ENCODE assay signal across 1 cellular context in genomic region chr1:51878616-51879336, GRCh38.
TF ChIP-seq lines count a peak whose summit lies in the region.

A gene with protein sequence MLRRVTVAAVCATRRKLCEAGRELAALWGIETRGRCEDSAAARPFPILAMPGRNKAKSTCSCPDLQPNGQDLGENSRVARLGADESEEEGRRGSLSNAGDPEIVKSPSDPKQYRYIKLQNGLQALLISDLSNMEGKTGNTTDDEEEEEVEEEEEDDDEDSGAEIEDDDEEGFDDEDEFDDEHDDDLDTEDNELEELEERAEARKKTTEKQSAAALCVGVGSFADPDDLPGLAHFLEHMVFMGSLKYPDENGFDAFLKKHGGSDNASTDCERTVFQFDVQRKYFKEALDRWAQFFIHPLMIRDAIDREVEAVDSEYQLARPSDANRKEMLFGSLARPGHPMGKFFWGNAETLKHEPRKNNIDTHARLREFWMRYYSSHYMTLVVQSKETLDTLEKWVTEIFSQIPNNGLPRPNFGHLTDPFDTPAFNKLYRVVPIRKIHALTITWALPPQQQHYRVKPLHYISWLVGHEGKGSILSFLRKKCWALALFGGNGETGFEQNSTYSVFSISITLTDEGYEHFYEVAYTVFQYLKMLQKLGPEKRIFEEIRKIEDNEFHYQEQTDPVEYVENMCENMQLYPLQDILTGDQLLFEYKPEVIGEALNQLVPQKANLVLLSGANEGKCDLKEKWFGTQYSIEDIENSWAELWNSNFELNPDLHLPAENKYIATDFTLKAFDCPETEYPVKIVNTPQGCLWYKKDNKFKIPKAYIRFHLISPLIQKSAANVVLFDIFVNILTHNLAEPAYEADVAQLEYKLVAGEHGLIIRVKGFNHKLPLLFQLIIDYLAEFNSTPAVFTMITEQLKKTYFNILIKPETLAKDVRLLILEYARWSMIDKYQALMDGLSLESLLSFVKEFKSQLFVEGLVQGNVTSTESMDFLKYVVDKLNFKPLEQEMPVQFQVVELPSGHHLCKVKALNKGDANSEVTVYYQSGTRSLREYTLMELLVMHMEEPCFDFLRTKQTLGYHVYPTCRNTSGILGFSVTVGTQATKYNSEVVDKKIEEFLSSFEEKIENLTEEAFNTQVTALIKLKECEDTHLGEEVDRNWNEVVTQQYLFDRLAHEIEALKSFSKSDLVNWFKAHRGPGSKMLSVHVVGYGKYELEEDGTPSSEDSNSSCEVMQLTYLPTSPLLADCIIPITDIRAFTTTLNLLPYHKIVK (minus strand): TSS chr1:51878727. CDS start chr1:51878615, 112 bp downstream.

TF ChIP-seq in HepG2, 621 proteins besides CTCF, POLR2A, EP300 and RAD21 (continued from another document and continues in another):
- TF ChIP-seq ZNF280D (CRISPR knock-in tag; IDR thresholded peaks at IDR 0.05) (0 out of 2 replicates have a peak, but pooled peaks have one; percentile 78), ZBTB8A (CRISPR knock-in tag; IDR thresholded peaks at IDR 0.05; ENCODE audit: borderline replicate concordance, low read depth) (no peak), CHD4 (IDR thresholded peaks at IDR 0.05; ENCODE audit: borderline replicate concordance, low read length) (0 out of 2 replicates have a peak, but pooled peaks have one; percentile 6), FOXC1 (CRISPR knock-in tag; IDR thresholded peaks at IDR 0.05; ENCODE audit: borderline replicate concordance) (peak; percentile 69), MIER3 (CRISPR knock-in tag; IDR thresholded peaks at IDR 0.05; ENCODE audit: borderline replicate concordance) (peak; percentile 62; the same call in 1 of the 2 replicates), RFX3 (CRISPR knock-in tag; IDR thresholded peaks at IDR 0.05) (no peak), KLF9 (CRISPR knock-in tag; IDR thresholded peaks at IDR 0.05; ENCODE audit: low read depth) (0 out of 2 replicates have a peak, but pooled peaks have one; percentile 1), ZFAT (CRISPR knock-in tag; conservative IDR thresholded peaks at IDR 0.05) (no peak), JUN (CRISPR knock-in tag; IDR thresholded peaks at IDR 0.05) (peak; percentile 15; the same call in 1 of the 2 replicates), CC2D1A (CRISPR knock-in tag; IDR thresholded peaks at IDR 0.05) (no peak), IKZF4 (CRISPR knock-in tag; IDR thresholded peaks at IDR 0.05; ENCODE audit: borderline replicate concordance, low read depth, not compliant biosample characterization) (peak; percentile 45), SMARCE1 (IDR thresholded peaks at IDR 0.05; ENCODE audit: borderline replicate concordance) (no peak), ZNF503 (CRISPR knock-in tag; IDR thresholded peaks at IDR 0.05) (no peak), SMC3 (IDR thresholded peaks at IDR 0.05; ENCODE audit: low read length) (no peak), ONECUT2 (CRISPR knock-in tag; IDR thresholded peaks at IDR 0.05) (no peak), KDM5B (CRISPR knock-in tag; IDR thresholded peaks at IDR 0.05; ENCODE audit: borderline replicate concordance) (0 out of 2 replicates have a peak, but pooled peaks have one; percentile 20), MED8 (CRISPR knock-in tag; IDR thresholded peaks at IDR 0.05; ENCODE audit: insufficient replicate concordance) (no peak), NR2F6 (IDR thresholded peaks at IDR 0.05) (no peak), NR2F6 (CRISPR knock-in tag; IDR thresholded peaks at IDR 0.05) (peak; percentile 26; the same call in 1 of the 2 replicates), ZC3H4 (CRISPR knock-in tag; IDR thresholded peaks at IDR 0.05; ENCODE audit: borderline replicate concordance) (0 out of 2 replicates have a peak, but pooled peaks have one; percentile 37), DNMT1 (CRISPR knock-in tag; IDR thresholded peaks at IDR 0.05) (no peak), ZNF543 (CRISPR knock-in tag; IDR thresholded peaks at IDR 0.05) (no peak), ZNF230 (CRISPR knock-in tag; IDR thresholded peaks at IDR 0.05) (peak; percentile 48), ZXDC (CRISPR knock-in tag; IDR thresholded peaks at IDR 0.05) (no peak), HNF4G (IDR thresholded peaks at IDR 0.05; ENCODE audit: borderline replicate concordance, low read depth, low read length) (no peak), HNF4G (CRISPR knock-in tag; IDR thresholded peaks at IDR 0.05; ENCODE audit: borderline replicate concordance, low read depth) (no peak), NRL (CRISPR knock-in tag; IDR thresholded peaks at IDR 0.05; ENCODE audit: borderline replicate concordance) (peak; percentile 84; the same call in 1 of the 2 replicates), ZNF773 (CRISPR knock-in tag; IDR thresholded peaks at IDR 0.05; ENCODE audit: borderline replicate concordance) (no peak), KDM1A (CRISPR knock-in tag; IDR thresholded peaks at IDR 0.05) (no peak)
- TF ChIP-seq, protein P1, sequence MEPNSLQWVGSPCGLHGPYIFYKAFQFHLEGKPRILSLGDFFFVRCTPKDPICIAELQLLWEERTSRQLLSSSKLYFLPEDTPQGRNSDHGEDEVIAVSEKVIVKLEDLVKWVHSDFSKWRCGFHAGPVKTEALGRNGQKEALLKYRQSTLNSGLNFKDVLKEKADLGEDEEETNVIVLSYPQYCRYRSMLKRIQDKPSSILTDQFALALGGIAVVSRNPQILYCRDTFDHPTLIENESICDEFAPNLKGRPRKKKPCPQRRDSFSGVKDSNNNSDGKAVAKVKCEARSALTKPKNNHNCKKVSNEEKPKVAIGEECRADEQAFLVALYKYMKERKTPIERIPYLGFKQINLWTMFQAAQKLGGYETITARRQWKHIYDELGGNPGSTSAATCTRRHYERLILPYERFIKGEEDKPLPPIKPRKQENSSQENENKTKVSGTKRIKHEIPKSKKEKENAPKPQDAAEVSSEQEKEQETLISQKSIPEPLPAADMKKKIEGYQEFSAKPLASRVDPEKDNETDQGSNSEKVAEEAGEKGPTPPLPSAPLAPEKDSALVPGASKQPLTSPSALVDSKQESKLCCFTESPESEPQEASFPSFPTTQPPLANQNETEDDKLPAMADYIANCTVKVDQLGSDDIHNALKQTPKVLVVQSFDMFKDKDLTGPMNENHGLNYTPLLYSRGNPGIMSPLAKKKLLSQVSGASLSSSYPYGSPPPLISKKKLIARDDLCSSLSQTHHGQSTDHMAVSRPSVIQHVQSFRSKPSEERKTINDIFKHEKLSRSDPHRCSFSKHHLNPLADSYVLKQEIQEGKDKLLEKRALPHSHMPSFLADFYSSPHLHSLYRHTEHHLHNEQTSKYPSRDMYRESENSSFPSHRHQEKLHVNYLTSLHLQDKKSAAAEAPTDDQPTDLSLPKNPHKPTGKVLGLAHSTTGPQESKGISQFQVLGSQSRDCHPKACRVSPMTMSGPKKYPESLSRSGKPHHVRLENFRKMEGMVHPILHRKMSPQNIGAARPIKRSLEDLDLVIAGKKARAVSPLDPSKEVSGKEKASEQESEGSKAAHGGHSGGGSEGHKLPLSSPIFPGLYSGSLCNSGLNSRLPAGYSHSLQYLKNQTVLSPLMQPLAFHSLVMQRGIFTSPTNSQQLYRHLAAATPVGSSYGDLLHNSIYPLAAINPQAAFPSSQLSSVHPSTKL (CRISPR knock-in tag; IDR thresholded peaks at IDR 0.05) = peak; percentile 50; the same call in 1 of the 2 replicates
- TF ChIP-seq, protein P2, sequence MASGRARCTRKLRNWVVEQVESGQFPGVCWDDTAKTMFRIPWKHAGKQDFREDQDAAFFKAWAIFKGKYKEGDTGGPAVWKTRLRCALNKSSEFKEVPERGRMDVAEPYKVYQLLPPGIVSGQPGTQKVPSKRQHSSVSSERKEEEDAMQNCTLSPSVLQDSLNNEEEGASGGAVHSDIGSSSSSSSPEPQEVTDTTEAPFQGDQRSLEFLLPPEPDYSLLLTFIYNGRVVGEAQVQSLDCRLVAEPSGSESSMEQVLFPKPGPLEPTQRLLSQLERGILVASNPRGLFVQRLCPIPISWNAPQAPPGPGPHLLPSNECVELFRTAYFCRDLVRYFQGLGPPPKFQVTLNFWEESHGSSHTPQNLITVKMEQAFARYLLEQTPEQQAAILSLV (CRISPR knock-in tag; IDR thresholded peaks at IDR 0.05; ENCODE audit: borderline replicate concordance) = 0 out of 2 replicates have a peak, but pooled peaks have one; percentile 18
- TF ChIP-seq, protein P3, sequence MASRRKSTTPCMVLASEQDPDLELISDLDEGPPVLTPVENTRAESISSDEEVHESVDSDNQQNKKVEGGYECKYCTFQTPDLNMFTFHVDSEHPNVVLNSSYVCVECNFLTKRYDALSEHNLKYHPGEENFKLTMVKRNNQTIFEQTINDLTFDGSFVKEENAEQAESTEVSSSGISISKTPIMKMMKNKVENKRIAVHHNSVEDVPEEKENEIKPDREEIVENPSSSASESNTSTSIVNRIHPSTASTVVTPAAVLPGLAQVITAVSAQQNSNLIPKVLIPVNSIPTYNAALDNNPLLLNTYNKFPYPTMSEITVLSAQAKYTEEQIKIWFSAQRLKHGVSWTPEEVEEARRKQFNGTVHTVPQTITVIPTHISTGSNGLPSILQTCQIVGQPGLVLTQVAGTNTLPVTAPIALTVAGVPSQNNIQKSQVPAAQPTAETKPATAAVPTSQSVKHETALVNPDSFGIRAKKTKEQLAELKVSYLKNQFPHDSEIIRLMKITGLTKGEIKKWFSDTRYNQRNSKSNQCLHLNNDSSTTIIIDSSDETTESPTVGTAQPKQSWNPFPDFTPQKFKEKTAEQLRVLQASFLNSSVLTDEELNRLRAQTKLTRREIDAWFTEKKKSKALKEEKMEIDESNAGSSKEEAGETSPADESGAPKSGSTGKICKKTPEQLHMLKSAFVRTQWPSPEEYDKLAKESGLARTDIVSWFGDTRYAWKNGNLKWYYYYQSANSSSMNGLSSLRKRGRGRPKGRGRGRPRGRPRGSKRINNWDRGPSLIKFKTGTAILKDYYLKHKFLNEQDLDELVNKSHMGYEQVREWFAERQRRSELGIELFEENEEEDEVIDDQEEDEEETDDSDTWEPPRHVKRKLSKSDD (CRISPR knock-in tag; IDR thresholded peaks at IDR 0.05; ENCODE audit: low read depth) = no peak
- TF ChIP-seq, protein P4, sequence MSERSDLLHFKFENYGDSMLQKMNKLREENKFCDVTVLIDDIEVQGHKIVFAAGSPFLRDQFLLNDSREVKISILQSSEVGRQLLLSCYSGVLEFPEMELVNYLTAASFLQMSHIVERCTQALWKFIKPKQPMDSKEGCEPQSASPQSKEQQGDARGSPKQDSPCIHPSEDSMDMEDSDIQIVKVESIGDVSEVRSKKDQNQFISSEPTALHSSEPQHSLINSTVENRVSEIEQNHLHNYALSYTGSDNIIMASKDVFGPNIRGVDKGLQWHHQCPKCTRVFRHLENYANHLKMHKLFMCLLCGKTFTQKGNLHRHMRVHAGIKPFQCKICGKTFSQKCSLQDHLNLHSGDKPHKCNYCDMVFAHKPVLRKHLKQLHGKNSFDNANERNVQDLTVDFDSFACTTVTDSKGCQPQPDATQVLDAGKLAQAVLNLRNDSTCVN (CRISPR knock-in tag; IDR thresholded peaks at IDR 0.05; ENCODE audit: borderline replicate concordance) = peak; percentile 59; the same call in 1 of the 2 replicates
